In the genomic region with DNA sequence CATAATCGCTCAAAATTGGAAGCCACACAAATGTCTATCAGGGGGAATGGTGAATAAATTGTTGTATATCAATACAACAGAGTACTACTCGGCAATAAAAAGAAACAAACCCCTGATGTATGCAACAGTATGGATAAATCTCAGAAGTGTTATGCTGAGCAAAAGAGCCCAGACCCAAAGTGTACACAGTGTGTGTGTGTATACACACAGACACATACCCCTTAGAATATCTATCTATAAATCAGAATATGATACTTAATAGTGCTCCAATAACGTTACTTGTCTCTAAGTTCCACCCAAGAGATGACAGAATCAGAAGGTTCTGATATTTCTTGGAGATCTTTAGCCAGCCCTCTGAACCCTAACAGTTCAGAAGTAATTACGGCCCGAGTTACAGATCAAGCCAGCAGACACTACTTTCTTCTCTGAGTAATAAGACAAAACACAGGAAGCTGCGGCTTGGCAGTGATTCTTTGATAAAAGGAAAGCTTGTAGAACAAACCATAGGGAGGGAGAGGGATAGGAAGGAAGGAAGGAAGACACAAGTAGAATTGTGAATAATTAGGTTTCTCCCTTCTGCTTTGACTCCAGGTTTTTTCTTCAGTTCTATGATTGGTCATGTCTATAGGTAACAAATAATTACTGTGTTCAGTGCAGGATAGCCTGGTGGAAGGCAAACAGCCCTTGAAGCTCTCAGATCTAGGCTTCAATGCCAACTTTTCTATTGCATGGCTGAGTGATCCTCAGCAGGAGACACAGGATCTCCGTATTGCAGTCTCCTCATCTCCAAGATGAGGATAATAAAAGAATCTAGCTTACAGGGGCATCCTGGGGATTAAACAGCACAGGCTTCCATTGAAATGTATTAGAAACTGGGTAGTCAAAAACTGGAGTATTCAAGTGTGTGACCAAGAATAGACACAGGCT, we compare ENCODE assay signal across 1 cellular context.
A peak's percentile ranks its signal among the peaks of the same experiment; 100 is the strongest.
TF ChIP-seq lines count a peak whose summit lies in the region.

No MANE protein-coding gene starts in this region.

TF ChIP-seq in K562, 482 proteins besides CTCF, POLR2A, EP300 and RAD21 (continued from another document):
- TF ChIP-seq, protein P1, sequence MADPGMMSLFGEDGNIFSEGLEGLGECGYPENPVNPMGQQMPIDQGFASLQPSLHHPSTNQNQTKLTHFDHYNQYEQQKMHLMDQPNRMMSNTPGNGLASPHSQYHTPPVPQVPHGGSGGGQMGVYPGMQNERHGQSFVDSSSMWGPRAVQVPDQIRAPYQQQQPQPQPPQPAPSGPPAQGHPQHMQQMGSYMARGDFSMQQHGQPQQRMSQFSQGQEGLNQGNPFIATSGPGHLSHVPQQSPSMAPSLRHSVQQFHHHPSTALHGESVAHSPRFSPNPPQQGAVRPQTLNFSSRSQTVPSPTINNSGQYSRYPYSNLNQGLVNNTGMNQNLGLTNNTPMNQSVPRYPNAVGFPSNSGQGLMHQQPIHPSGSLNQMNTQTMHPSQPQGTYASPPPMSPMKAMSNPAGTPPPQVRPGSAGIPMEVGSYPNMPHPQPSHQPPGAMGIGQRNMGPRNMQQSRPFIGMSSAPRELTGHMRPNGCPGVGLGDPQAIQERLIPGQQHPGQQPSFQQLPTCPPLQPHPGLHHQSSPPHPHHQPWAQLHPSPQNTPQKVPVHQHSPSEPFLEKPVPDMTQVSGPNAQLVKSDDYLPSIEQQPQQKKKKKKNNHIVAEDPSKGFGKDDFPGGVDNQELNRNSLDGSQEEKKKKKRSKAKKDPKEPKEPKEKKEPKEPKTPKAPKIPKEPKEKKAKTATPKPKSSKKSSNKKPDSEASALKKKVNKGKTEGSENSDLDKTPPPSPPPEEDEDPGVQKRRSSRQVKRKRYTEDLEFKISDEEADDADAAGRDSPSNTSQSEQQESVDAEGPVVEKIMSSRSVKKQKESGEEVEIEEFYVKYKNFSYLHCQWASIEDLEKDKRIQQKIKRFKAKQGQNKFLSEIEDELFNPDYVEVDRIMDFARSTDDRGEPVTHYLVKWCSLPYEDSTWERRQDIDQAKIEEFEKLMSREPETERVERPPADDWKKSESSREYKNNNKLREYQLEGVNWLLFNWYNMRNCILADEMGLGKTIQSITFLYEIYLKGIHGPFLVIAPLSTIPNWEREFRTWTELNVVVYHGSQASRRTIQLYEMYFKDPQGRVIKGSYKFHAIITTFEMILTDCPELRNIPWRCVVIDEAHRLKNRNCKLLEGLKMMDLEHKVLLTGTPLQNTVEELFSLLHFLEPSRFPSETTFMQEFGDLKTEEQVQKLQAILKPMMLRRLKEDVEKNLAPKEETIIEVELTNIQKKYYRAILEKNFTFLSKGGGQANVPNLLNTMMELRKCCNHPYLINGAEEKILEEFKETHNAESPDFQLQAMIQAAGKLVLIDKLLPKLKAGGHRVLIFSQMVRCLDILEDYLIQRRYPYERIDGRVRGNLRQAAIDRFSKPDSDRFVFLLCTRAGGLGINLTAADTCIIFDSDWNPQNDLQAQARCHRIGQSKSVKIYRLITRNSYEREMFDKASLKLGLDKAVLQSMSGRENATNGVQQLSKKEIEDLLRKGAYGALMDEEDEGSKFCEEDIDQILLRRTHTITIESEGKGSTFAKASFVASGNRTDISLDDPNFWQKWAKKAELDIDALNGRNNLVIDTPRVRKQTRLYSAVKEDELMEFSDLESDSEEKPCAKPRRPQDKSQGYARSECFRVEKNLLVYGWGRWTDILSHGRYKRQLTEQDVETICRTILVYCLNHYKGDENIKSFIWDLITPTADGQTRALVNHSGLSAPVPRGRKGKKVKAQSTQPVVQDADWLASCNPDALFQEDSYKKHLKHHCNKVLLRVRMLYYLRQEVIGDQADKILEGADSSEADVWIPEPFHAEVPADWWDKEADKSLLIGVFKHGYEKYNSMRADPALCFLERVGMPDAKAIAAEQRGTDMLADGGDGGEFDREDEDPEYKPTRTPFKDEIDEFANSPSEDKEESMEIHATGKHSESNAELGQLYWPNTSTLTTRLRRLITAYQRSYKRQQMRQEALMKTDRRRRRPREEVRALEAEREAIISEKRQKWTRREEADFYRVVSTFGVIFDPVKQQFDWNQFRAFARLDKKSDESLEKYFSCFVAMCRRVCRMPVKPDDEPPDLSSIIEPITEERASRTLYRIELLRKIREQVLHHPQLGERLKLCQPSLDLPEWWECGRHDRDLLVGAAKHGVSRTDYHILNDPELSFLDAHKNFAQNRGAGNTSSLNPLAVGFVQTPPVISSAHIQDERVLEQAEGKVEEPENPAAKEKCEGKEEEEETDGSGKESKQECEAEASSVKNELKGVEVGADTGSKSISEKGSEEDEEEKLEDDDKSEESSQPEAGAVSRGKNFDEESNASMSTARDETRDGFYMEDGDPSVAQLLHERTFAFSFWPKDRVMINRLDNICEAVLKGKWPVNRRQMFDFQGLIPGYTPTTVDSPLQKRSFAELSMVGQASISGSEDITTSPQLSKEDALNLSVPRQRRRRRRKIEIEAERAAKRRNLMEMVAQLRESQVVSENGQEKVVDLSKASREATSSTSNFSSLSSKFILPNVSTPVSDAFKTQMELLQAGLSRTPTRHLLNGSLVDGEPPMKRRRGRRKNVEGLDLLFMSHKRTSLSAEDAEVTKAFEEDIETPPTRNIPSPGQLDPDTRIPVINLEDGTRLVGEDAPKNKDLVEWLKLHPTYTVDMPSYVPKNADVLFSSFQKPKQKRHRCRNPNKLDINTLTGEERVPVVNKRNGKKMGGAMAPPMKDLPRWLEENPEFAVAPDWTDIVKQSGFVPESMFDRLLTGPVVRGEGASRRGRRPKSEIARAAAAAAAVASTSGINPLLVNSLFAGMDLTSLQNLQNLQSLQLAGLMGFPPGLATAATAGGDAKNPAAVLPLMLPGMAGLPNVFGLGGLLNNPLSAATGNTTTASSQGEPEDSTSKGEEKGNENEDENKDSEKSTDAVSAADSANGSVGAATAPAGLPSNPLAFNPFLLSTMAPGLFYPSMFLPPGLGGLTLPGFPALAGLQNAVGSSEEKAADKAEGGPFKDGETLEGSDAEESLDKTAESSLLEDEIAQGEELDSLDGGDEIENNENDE (IDR thresholded peaks at IDR 0.05; ENCODE audit: low read depth, low read length) = no peak
- TF ChIP-seq, protein P2, sequence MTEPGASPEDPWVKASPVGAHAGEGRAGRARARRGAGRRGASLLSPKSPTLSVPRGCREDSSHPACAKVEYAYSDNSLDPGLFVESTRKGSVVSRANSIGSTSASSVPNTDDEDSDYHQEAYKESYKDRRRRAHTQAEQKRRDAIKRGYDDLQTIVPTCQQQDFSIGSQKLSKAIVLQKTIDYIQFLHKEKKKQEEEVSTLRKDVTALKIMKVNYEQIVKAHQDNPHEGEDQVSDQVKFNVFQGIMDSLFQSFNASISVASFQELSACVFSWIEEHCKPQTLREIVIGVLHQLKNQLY (CRISPR knock-in tag; conservative IDR thresholded peaks at IDR 0.05) = no peak
- TF ChIP-seq NFE2 (IDR thresholded peaks at IDR 0.05; ENCODE audit: low read depth) (no peak), ZNF316 (IDR thresholded peaks at IDR 0.05) (no peak), ZNF584 (CRISPR knock-in tag; IDR thresholded peaks at IDR 0.05; ENCODE audit: low read depth) (0 out of 2 replicates have a peak, but pooled peaks have one; percentile 50), MEF2D (tag; conservative IDR thresholded peaks at IDR 0.05; ENCODE audit: low read depth) (no peak), HCFC1 (IDR thresholded peaks at IDR 0.05; ENCODE audit: low read depth, low read length) (no peak), ETV5 (CRISPR knock-in tag; IDR thresholded peaks at IDR 0.05; ENCODE audit: low read depth) (no peak), KDM1A (IDR thresholded peaks at IDR 0.05) (peak; percentile 19 to 22; a peak in 1 of 4 replicates), RCOR1 (IDR thresholded peaks at IDR 0.05; ENCODE audit: borderline replicate concordance in 1 of 2, low read depth in 2 of 2, low read length in 2 of 2) (peak in 1 of 2 experiments; percentile 31; a peak in 2 of 4 replicates)
- TF ChIP-seq, protein P3, sequence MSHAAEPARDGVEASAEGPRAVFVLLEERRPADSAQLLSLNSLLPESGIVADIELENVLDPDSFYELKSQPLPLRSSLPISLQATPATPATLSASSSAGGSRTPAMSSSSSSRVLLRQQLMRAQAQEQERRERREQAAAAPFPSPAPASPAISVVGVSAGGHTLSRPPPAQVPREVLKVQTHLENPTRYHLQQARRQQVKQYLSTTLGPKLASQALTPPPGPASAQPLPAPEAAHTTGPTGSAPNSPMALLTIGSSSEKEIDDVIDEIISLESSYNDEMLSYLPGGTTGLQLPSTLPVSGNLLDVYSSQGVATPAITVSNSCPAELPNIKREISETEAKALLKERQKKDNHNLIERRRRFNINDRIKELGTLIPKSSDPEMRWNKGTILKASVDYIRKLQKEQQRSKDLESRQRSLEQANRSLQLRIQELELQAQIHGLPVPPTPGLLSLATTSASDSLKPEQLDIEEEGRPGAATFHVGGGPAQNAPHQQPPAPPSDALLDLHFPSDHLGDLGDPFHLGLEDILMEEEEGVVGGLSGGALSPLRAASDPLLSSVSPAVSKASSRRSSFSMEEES (CRISPR knock-in tag; IDR thresholded peaks at IDR 0.05) = no peak
- TF ChIP-seq, protein P4, sequence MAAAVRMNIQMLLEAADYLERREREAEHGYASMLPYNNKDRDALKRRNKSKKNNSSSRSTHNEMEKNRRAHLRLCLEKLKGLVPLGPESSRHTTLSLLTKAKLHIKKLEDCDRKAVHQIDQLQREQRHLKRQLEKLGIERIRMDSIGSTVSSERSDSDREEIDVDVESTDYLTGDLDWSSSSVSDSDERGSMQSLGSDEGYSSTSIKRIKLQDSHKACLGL (CRISPR knock-in tag; IDR thresholded peaks at IDR 0.05; ENCODE audit: borderline replicate concordance, poor library complexity, severe bottlenecking) = no peak
